Comparison of ENCODE assay signal across 8 cellular contexts in genomic region chr2:29010946-29011649, GRCh38. TPM values are rescaled to one million over a fixed set of nuclear protein-coding genes. Genes with fewer than 3 reads are reported as not detected.
DNase-seq lines count a peak whose midpoint lies in the region; ATAC-seq, FAIRE-seq and TF ChIP-seq lines count a peak whose summit lies in the region.

No MANE protein-coding gene starts in this region.

- FAIRE-seq in pancreas (lab: Jason Lieb, UNC), result no peak

- no peak overlapping the region for H3K4me3 ChIP-seq in effector memory CD4-positive, alpha-beta T cell (ENCODE audit: insufficient read depth, low read depth, low read length, poor library complexity, severe bottlenecking)
- H3K4me3 ChIP-seq in pancreas, result no peak overlapping the region

- WGBS in pancreas, 2 donors, result 56 to 58% methylated on average over 13 of the region's 13 CpGs

- POLR2A ChIA-PET in RWPE1 (lab: Yijun Ruan, JAX; ENCODE audit: low non-redundant PET), result no interaction called here

- H3K9me3 ChIP-seq in effector memory CD4-positive, alpha-beta T cell (ENCODE audit: control insufficient read depth, low read length), result no peaks in the 10 kb centered on the region
- no peaks in the 10 kb centered on the region for H3K9me3 ChIP-seq in pancreas

- intact Hi-C loops in pancreas (cut with DNase I), result no loop called here

- peaks cover 76% of the 10 kb centered on the region for H3K4me1 ChIP-seq in effector memory CD4-positive, alpha-beta T cell (ENCODE audit: control insufficient read depth, insufficient read depth, low read length, poor library complexity, severe bottlenecking)
- peaks cover 0 to 18% (median 0%) of the 10 kb centered on the region in 3 donors for H3K4me1 ChIP-seq in pancreas

- CTCF ChIA-PET in RWPE1 (lab: Yijun Ruan, JAX), result interaction anchor here (0.6 to 1.3 kb wide), 3 partner anchors 23 to 385 kb away, joined by 3 to 4 read pairs (median 3); no protein-coding TSS in a partner anchor

- no peaks in the 10 kb centered on the region for H3K27me3 ChIP-seq in effector memory CD4-positive, alpha-beta T cell (replicated peaks; ENCODE audit: control insufficient read depth, insufficient read depth, low read length, poor library complexity, severe bottlenecking)
- H3K27me3 ChIP-seq in pancreas, result no peaks in the 10 kb centered on the region

- no peaks in the 10 kb centered on the region for H3K36me3 ChIP-seq in effector memory CD4-positive, alpha-beta T cell (ENCODE audit: control insufficient read depth, insufficient read depth, low read length)
- H3K36me3 ChIP-seq in pancreas, result no peaks in the 10 kb centered on the region

- ATAC-seq in pancreas (peak in 3 of 4 donors; percentile 10 to 37 (median 13)), GM21619 (IDR thresholded peaks at IDR 0.05; ENCODE audit: unreplicated experiment) (no peak)

- TF ChIP-seq CTCF in GM10266 (IDR thresholded peaks at IDR 0.05; ENCODE audit: control insufficient read depth, insufficient read depth, low read depth, missing control alignments), result no peak
- no peak for TF ChIP-seq CTCF in pancreas (IDR thresholded peaks at IDR 0.05)
- TF ChIP-seq CTCF in RWPE1 (conservative IDR thresholded peaks at IDR 0.05; ENCODE audit: low read depth), result no peak

- DNase-seq in GM10266 (ENCODE audit: extremely low spot score) (peak; percentile 40), pancreas (peak in 1 of 6 donors; percentile 30), midbrain (lab: John Stamatoyannopoulos, UW) (no peak), HCEC 1CT (no peak), RWPE1 (ENCODE audit: low spot score) (no peak)
- DNase-seq in activated CD4-positive, alpha-beta T cell treated with anti-CD3 and anti-CD28 coated beads for 4 hours, result peak; percentile 28 to 51
- DNase-seq in effector memory CD4-positive, alpha-beta T cell, result peak; percentile 34 to 37 (median 36)

- H3K27ac ChIP-seq in effector memory CD4-positive, alpha-beta T cell (ENCODE audit: insufficient read depth, low read length, poor library complexity, severe bottlenecking), result peak overlapping the region; percentile 83
- H3K27ac ChIP-seq in pancreas (peak overlapping the region in 1 of 4 donors; percentile 15), RWPE1 (no peak overlapping the region)

RNA-seq across cellular contexts. Expression of gene TOGARAM2, which starts 30.0 kb away (rescaled TPM):
- total RNA-seq in pancreas, result under 1 TPM; 0.03 to 0.94 (median 0.55) TPM
- 1 to 10 TPM; 3.8 to 9.1 TPM for polyA plus RNA-seq in pancreas

Comparison
In these comparisons a context has a peak if more than half of its experiments do, and no peak if none do; other contexts are left out.
1. DNase-seq: peak in GM10266 (single experiment), activated CD4-positive, alpha-beta T cell treated with anti-CD3 and anti-CD28 coated beads for 4 hours (2 of 2) and effector memory CD4-positive, alpha-beta T cell (3 of 3); none in midbrain (single experiment), HCEC 1CT (single experiment) and RWPE1 (single experiment).